12 cellular contexts compared by ENCODE assay signal in genomic region chr20:3071266-3071609, GRCh38. TPM values are rescaled to one million over a fixed set of nuclear protein-coding genes. Genes with fewer than 3 reads are reported as not detected.
DNase-seq lines count a peak whose midpoint lies in the region; ATAC-seq and TF ChIP-seq lines count a peak whose summit lies in the region.
"Had no signal": no experiment of that assay in that cellular context is flagged by ENCODE, and none has a peak within 500 bp of the region (broad histone marks: within the 10 kb centered on the region; RNA-seq: fewer than 3 reads in every experiment).

No MANE protein-coding gene starts in this region.

- DNase-seq in heart right ventricle (no peak), left cardiac atrium (no peak), mesothelial cell of epicardium (ENCODE audit: low spot score in 2 of 2, unreplicated experiment in 2 of 2) (no peak), globus pallidus (ENCODE audit: low spot score) (no peak)
- no peak for DNase-seq in central memory CD8-positive, alpha-beta T cell (ENCODE audit: low spot score in 2 of 2)
- DNase-seq: activated CD8-positive, alpha-beta memory T cell treated with anti-CD3 and anti-CD28 coated beads, Interleukin-2, amount 50 U/mL, for 4 hours; hippocampal formation; NCI-H524 had no signal

- no peak for TF ChIP-seq CTCF in heart right ventricle (IDR thresholded peaks at IDR 0.05)
- no peak for TF ChIP-seq CTCF in mesothelial cell of epicardium (IDR thresholded peaks at IDR 0.05; ENCODE audit: unreplicated experiment)

- no peaks in the 10 kb centered on the region for H3K9me3 Mint-ChIP-seq in central memory CD8-positive, alpha-beta T cell
- no peaks in the 10 kb centered on the region for H3K9me3 Mint-ChIP-seq in mesothelial cell of epicardium

- intact Hi-C loops in heart right ventricle (cut with DNase I) = no loop called here
- intact Hi-C loops in left cardiac atrium (cut with DNase I) = no loop called here

- H3K27me3 Mint-ChIP-seq in central memory CD8-positive, alpha-beta T cell = no peaks in the 10 kb centered on the region
- H3K27me3 Mint-ChIP-seq in mesothelial cell of epicardium (ENCODE audit: low read depth) = peaks cover 44% of the 10 kb centered on the region

- peaks cover 0 to 40% (median 23%) of the 10 kb centered on the region in 7 donors for H3K27me3 ChIP-seq in heart right ventricle

- no peaks in the 10 kb centered on the region for H3K9me3 ChIP-seq in heart right ventricle

- peaks cover 14% of the 10 kb centered on the region for H3K4me1 Mint-ChIP-seq in central memory CD8-positive, alpha-beta T cell
- peaks cover 3% of the 10 kb centered on the region for H3K4me1 Mint-ChIP-seq in mesothelial cell of epicardium

- H3K4me3 ChIP-seq in heart right ventricle = peak overlapping the region in 9 of 10 donors; percentile 48 to 71 (median 60)
- peak overlapping the region; percentile 73 for H3K4me3 ChIP-seq in urinary bladder (ENCODE audit: low read depth, low read length)
- H3K4me3 ChIP-seq: SK-N-MC had no signal

- ATAC-seq in heart right ventricle = no peak
- no peak for ATAC-seq in left cardiac atrium
- ATAC-seq in central memory CD8-positive, alpha-beta T cell (replicated peaks; ENCODE audit: extremely low read depth, poor library complexity, severe bottlenecking) = no peak
- no peak for ATAC-seq in GM21786 (IDR thresholded peaks at IDR 0.05; ENCODE audit: unreplicated experiment)
- no peak for ATAC-seq in GM21515 (IDR thresholded peaks at IDR 0.05; ENCODE audit: unreplicated experiment)

- WGBS in heart right ventricle, 2 donors = 75 to 80% methylated on average over 16 of the region's 16 CpGs
- 80% methylated on average over 16 of the region's 16 CpGs for WGBS in urinary bladder

- H3K27ac Mint-ChIP-seq in central memory CD8-positive, alpha-beta T cell (ENCODE audit: low read depth) = peak overlapping the region; percentile 54
- H3K27ac Mint-ChIP-seq in mesothelial cell of epicardium = no peak overlapping the region

- H3K36me3 ChIP-seq in heart right ventricle (no peaks in the 10 kb centered on the region), urinary bladder (ENCODE audit: insufficient read depth) (no peaks in the 10 kb centered on the region)

- H3K4me3 Mint-ChIP-seq in central memory CD8-positive, alpha-beta T cell = peak overlapping the region; percentile 70
- H3K4me3 Mint-ChIP-seq in mesothelial cell of epicardium = peak overlapping the region; percentile 9

- peaks cover 0 to 18% (median 10%) of the 10 kb centered on the region in 9 donors for H3K4me1 ChIP-seq in heart right ventricle
- no peaks in the 10 kb centered on the region for H3K4me1 ChIP-seq in urinary bladder (ENCODE audit: insufficient read depth)

- H3K36me3 Mint-ChIP-seq in central memory CD8-positive, alpha-beta T cell (ENCODE audit: insufficient read depth) = peaks cover 4% of the 10 kb centered on the region
- H3K36me3 Mint-ChIP-seq in mesothelial cell of epicardium = no peaks in the 10 kb centered on the region

- H3K27ac ChIP-seq in heart right ventricle (peak overlapping the region in 1 of 10 donors; percentile 56), urinary bladder (ENCODE audit: low read depth) (no peak overlapping the region)
- H3K27ac ChIP-seq: SK-N-MC had no signal

RNA-seq across cellular contexts. Expression of gene OXT, which starts 0.2 kb away (rescaled TPM):
- total RNA-seq in heart right ventricle (1 to 10 TPM in 1 of 10 donors, under 1 TPM in 2, not detected in 7; 0.56 to 1.3 (median 0.59) TPM), left cardiac atrium (under 1 TPM; 0.65 to 0.92 TPM), mesothelial cell of epicardium (not detected in 3 replicates), urinary bladder (not detected)
- polyA plus RNA-seq in heart right ventricle (under 1 TPM in 1 of 2 donors, not detected in 1; 0.35 TPM), urinary bladder (0.48 TPM)

RNA-seq across cellular contexts. Expression of gene AVP, which starts 13.3 kb away (rescaled TPM):
- total RNA-seq in heart right ventricle = not detected
- not detected for polyA plus RNA-seq in heart right ventricle
- total RNA-seq in left cardiac atrium = not detected
- total RNA-seq in mesothelial cell of epicardium = not detected in 3 replicates
- not detected for total RNA-seq in urinary bladder
- polyA plus RNA-seq in urinary bladder = not detected

RNA-seq across cellular contexts. Expression of gene MRPS26, which starts 25.4 kb away (rescaled TPM):
- total RNA-seq in heart right ventricle (10 to 100 TPM; 39.1 to 60.8 (median 51.5) TPM), left cardiac atrium (10 to 100 TPM; 42.7 to 42.8 TPM), mesothelial cell of epicardium (56.9 to 66.3 TPM (median 57.0 TPM) in 3 replicates), urinary bladder (18.3 TPM)
- polyA plus RNA-seq in heart right ventricle (100 to 1,000 TPM; 115 to 119 TPM), urinary bladder (97.4 TPM)

RNA-seq across cellular contexts. Expression of gene GNRH2, which starts 27.8 kb away (rescaled TPM):
- total RNA-seq in heart right ventricle (under 1 TPM in 1 of 10 donors, not detected in 9; 0.47 TPM), left cardiac atrium (not detected), mesothelial cell of epicardium (1.6 to 2.1 TPM (median 1.9 TPM) in 3 replicates), urinary bladder (not detected)
- polyA plus RNA-seq in heart right ventricle (not detected), urinary bladder (not detected)
